8 cellular contexts compared by ENCODE assay signal in the genomic region with DNA sequence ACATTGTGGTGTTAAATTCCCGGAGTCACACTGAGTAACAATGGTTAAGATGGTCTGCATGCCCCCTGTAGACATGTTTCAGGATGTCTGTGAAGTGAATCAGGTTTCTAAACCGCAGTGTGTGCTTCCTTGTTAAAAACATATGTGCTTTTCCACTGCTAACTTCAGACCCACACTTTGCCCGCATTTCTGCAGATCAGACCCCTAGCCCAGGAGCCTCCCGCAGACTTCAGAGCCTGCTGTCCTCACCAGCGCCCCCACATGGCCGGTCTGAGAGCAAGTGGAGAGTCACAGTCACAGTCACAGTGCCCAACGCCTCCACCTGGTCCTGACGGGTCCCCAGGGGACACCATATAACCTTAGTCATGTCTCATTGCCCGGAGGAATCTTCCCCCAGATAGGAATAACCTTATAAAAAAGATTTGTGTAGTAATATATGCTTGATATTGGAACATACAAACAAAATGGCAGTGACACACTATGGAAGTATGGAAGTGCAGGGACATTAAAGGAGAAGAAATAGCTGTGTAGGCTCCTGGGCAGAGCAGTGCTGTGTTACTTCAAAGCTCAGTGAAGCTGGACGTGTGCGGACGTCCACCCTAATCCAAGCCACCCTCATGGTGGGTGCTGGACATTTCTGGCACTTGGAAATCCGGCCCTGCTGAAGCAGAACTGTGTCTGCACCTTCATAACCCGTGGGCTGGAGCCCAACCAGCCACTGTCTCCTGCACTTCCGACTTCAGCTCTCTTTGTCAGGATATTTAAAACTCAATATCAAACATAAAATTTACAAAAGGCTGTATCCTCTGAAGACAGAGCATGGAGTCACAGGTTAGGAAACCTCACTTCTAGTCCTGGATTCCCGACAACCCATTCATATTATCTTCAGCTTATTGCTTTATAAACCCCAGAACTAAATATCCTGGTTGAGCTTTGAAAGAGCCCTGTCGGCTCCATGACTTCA. TPM values are rescaled to one million over a fixed set of nuclear protein-coding genes. Genes with fewer than 3 reads are reported as not detected.
DNase-seq lines count a peak whose midpoint lies in the region; ATAC-seq and TF ChIP-seq lines count a peak whose summit lies in the region.

No MANE protein-coding gene starts in this region.

- ATAC-seq in GM18867 (IDR thresholded peaks at IDR 0.05; ENCODE audit: unreplicated experiment), result peak; percentile 42
- ATAC-seq in HG02938 (IDR thresholded peaks at IDR 0.05; ENCODE audit: unreplicated experiment), result no peak
- ATAC-seq in GM18861 (IDR thresholded peaks at IDR 0.05; ENCODE audit: unreplicated experiment), result no peak
- ATAC-seq in GM19395 (IDR thresholded peaks at IDR 0.05; ENCODE audit: unreplicated experiment), result no peak

- no peak overlapping the region for H3K4me3 ChIP-seq in right atrium auricular region

- TF ChIP-seq CTCF in right atrium auricular region (IDR thresholded peaks at IDR 0.05), result peak; percentile 18 to 57

- DNase-seq in 8988T (peak; percentile 61), right atrium auricular region (ENCODE audit: low spot score) (no peak), NCI-H2029 treated with DMSO at 0.1 percent for 48 hours (lab: John Stamatoyannopoulos, UW) (no peak)
- DNase-seq in activated CD4-positive, alpha-beta T cell treated with anti-CD3 and anti-CD28 coated beads, Interleukin-2, amount 50 U/mL, for 1 hour, result peak; percentile 29

- no peaks in the 10 kb centered on the region for H3K36me3 ChIP-seq in right atrium auricular region

- peaks cover 0 to 58% of the 10 kb centered on the region in 2 donors for H3K4me1 ChIP-seq in right atrium auricular region

- H3K27ac ChIP-seq in right atrium auricular region, result peak overlapping the region; percentile 96 to 97

- H3K9me3 ChIP-seq in right atrium auricular region, result no peaks in the 10 kb centered on the region

- no peaks in the 10 kb centered on the region for H3K27me3 ChIP-seq in right atrium auricular region

RNA-seq across cellular contexts. Expression of gene GSTO2, which starts 29.0 kb away (rescaled TPM):
- under 1 TPM; 0.55 to 0.63 TPM for total RNA-seq in right atrium auricular region

RNA-seq across cellular contexts. Expression of gene ITPRIP, which starts 40.3 kb away (rescaled TPM):
- 10 to 100 TPM; 56.2 to 62.5 TPM for total RNA-seq in right atrium auricular region

RNA-seq across cellular contexts. Expression of gene GSTO1, which starts 43.3 kb away (rescaled TPM):
- total RNA-seq in right atrium auricular region, result 100 to 1,000 TPM; 257 to 291 TPM

RNA-seq across cellular contexts. Expression of gene CFAP58, which starts 55.7 kb away (rescaled TPM):
- 1 to 10 TPM; 3.5 to 4.8 TPM for total RNA-seq in right atrium auricular region

Comparison
In these comparisons a context has a peak if more than half of its experiments do, and no peak if none do; other contexts are left out.
1. DNase-seq: peak in 8988T (single experiment) and activated CD4-positive, alpha-beta T cell treated with anti-CD3 and anti-CD28 coated beads, Interleukin-2, amount 50 U/mL, for 1 hour (single experiment); none in right atrium auricular region (single experiment) and NCI-H2029 treated with DMSO at 0.1 percent for 48 hours (single experiment).